In genomic region chr6:124977067-124977908, GRCh38 we compare ENCODE assay signal across 16 cellular contexts. TPM values are rescaled to one million over a fixed set of nuclear protein-coding genes. Genes with fewer than 3 reads are reported as not detected.
DNase-seq lines count a peak whose midpoint lies in the region; ATAC-seq and TF ChIP-seq lines count a peak whose summit lies in the region.
"Had no signal": no experiment of that assay in that cellular context is flagged by ENCODE, and none has a peak within 500 bp of the region (broad histone marks: within the 10 kb centered on the region; RNA-seq: fewer than 3 reads in every experiment).

No MANE protein-coding gene starts in this region.

- peak overlapping the region; percentile 60 for H3K27ac ChIP-seq in mammary epithelial cell (ENCODE audit: insufficient read depth, low read depth, low read length)
- H3K27ac ChIP-seq: left ventricle myocardium inferior had no signal

- WGBS in mammary epithelial cell (ENCODE audit: low coverage, missing lambda C conversion rate): 100% methylated on average over 1 of the region's 1 CpG

- peaks cover 24% of the 10 kb centered on the region for H3K36me3 ChIP-seq in mammary epithelial cell (ENCODE audit: insufficient read depth, low read length)

- peaks cover 23% of the 10 kb centered on the region for H3K4me1 ChIP-seq in mammary epithelial cell (ENCODE audit: insufficient read depth, low read length)

- peak; percentile 63 for ATAC-seq in HG03460 (IDR thresholded peaks at IDR 0.05; ENCODE audit: unreplicated experiment)
- ATAC-seq: CD8-positive, alpha-beta T cell had no signal

- H3K79me2 ChIP-seq in mammary epithelial cell (ENCODE audit: insufficient read depth, low read length): peaks cover 96% of the 10 kb centered on the region

- H2AFZ ChIP-seq in mammary epithelial cell (ENCODE audit: low read depth, low read length): no peak overlapping the region

- intact Hi-C loops in mammary epithelial cell (cut with micrococcal nuclease) (no loop called here), head of caudate nucleus (cut with DNase I) (no loop called here)

- no peak overlapping the region for H3K4me3 ChIP-seq in mammary epithelial cell (replicated peaks in 1 of 3; ENCODE audit: insufficient read depth in 1 of 3, low read depth in 2 of 3, low read length in 3 of 3)
- H3K4me3 ChIP-seq: left ventricle myocardium inferior had no signal

- TF ChIP-seq CTCF in mammary epithelial cell (conservative IDR thresholded peaks at IDR 0.05 in 1 of 2, IDR thresholded peaks at IDR 0.05 in 1 of 2; ENCODE audit: extremely low read depth in 1 of 2, insufficient read depth in 1 of 2, low read depth in 1 of 2, low read length in 2 of 2): no peak

- DNase-seq in GM03348 (ENCODE audit: low spot score): peak; percentile 21
- DNase-seq in mammary epithelial cell: peak; percentile 71
- DNase-seq in kidney glomerular epithelial cell (lab: John Stamatoyannopoulos, UW): peak; percentile 26
- DNase-seq in SHP77 (lab: John Stamatoyannopoulos, UW): no peak
- DNase-seq in pons (ENCODE audit: low spot score): no peak
- no peak for DNase-seq in head of caudate nucleus
- DNase-seq in activated CD4-positive, alpha-beta T cell treated with anti-CD3 and anti-CD28 coated beads for 48 hours: no peak
- DNase-seq: activated naive CD8-positive, alpha-beta T cell treated with anti-CD3 and anti-CD28 coated beads, Interleukin-2, amount 10 ng/mL, durations not matched to agents 7 days and 5 days; CD8-positive, alpha-beta T cell; cerebellar nuclear complex; DMS79 treated with DMSO at 0.1 percent for 48 hours; Karpas-422; left ventricle myocardium inferior; NCI-H1436 treated with DMSO at 0.1 percent for 48 hours; small intestine had no signal

- H3K4me2 ChIP-seq in mammary epithelial cell (ENCODE audit: insufficient read depth, low read depth, low read length): peak overlapping the region; percentile 52

- H3K9ac ChIP-seq in mammary epithelial cell (ENCODE audit: insufficient read depth, low read length): peak overlapping the region; percentile 4

- no peaks in the 10 kb centered on the region for H4K20me1 ChIP-seq in mammary epithelial cell (ENCODE audit: insufficient read depth, low read length)

- in situ Hi-C loops in mammary epithelial cell (cut with MboI; ENCODE audit: low sequenced_read_pairs in 2 of 2): no loop called here

- CTCF ChIA-PET in mammary epithelial cell (lab: Charles Lee; ENCODE audit: low non-redundant PET): interaction anchor here (0.7 kb wide), 1 partner anchor 320 kb away, joined by 3 read pairs; no protein-coding TSS in a partner anchor

- peaks cover 8% of the 10 kb centered on the region for H3K9me3 ChIP-seq in mammary epithelial cell (replicated peaks; ENCODE audit: insufficient read depth, low read length)

- H3K27me3 ChIP-seq in mammary epithelial cell (ENCODE audit: insufficient read depth, low read length): no peaks in the 10 kb centered on the region

- dilution Hi-C loops in mammary epithelial cell (cut with HindIII; ENCODE audit: low sequenced_read_pairs): no loop called here

- no TSS peak for BruUV-seq in mammary epithelial cell (replicated peaks; lab: Mats Ljungman, UMichigan)

RNA-seq across cellular contexts. Expression of gene RNF217, which starts 15.1 kb away (rescaled TPM):
- 100 to 1,000 TPM in 1 of 2 donors, 10 to 100 TPM in 1; 53.9 to 103 TPM for total RNA-seq in mammary epithelial cell
- polyA plus RNA-seq in mammary epithelial cell: 25.5 TPM
- polyA minus RNA-seq in mammary epithelial cell: 54.8 TPM
- total RNA-seq: CD8-positive, alpha-beta T cell had no signal

Comparison
In these comparisons a context has a peak if more than half of its experiments do, and no peak if none do; other contexts are left out.
1. DNase-seq: peak in GM03348 (single experiment), mammary epithelial cell (single experiment) and kidney glomerular epithelial cell (single experiment); none in SHP77 (0 of 2), pons (single experiment), head of caudate nucleus (0 of 42) and activated CD4-positive, alpha-beta T cell treated with anti-CD3 and anti-CD28 coated beads for 48 hours (single experiment).